23 cellular contexts compared by ENCODE assay signal in the genomic region with DNA sequence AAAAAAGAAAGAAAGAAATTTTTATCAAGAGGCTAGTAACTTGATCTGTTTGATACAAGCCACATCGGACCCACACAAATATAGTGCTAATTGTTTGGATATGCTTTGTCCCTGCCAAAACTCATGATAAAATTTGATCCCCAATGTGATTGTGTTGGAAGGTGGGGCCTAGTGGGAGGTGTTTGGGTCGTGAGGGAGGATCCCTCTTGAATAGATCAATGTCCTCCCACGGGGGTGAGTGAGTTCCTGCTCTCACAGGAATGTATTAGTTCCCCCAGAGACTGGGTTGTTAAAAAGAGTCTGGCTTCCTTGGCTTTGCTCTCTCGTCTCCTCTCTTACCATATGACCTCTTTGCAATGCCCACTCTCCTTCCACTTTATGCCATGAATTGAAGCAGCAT.
"Had no signal": no experiment of that assay in that cellular context is flagged by ENCODE, and none has a peak within 500 bp of the region (broad histone marks: within the 10 kb centered on the region; RNA-seq: fewer than 3 reads in every experiment).

No MANE protein-coding gene starts in this region.

- H3K27me3 ChIP-seq: testis, thyroid gland, upper lobe of left lung, uterus, vagina had no signal

- DNase-seq: stimulated activated CD4-positive, alpha-beta T cell treated with anti-CD3 and anti-CD28 coated beads, Interleukin-4, amount 100 ng/mL, for 1 hour; stimulated activated CD4-positive, alpha-beta T cell treated with anti-CD3 and anti-CD28 coated beads, Interleukin-4, amount 100 ng/mL, for 24 hours; stimulated activated CD4-positive, alpha-beta T cell treated with anti-CD3 and anti-CD28 coated beads, Interleukin-4, amount 100 ng/mL, for 4 hours; stimulated activated CD8-positive, alpha-beta memory T cell treated with anti-CD3 and anti-CD28 coated beads, Interleukin-4, amount 100 ng/mL, for 48 hours; stimulated activated naive B cell treated with anti-CD40 and anti-IgM and Interleukin-4, amounts not matched to agents 10 μg/mL and 1 μg/mL and 100 μg/mL, for 72 hours; stimulated activated naive CD4-positive, alpha-beta T cell; stimulated activated naive CD4-positive, alpha-beta T cell treated with Interleukin-2 at 50 U/mL for 16 hours; stimulated activated naive CD8-positive, alpha-beta T cell treated with anti-CD3 and anti-CD28 coated beads, Interleukin-15, amount 100 ng/mL, for 72 hours; stimulated activated naive CD8-positive, alpha-beta T cell treated with anti-CD3 and anti-CD28 coated beads, Interleukin-15, Interleukin-2, amounts not matched to agents 100 U/mL and 50 U/mL, for 24 hours; stomach; substantia nigra; testis; thyroid gland; tibial artery; transverse colon; trophoblast cell; upper lobe of left lung; upper lobe of right lung; uterus had no signal

- H3K27ac ChIP-seq: stomach, suprapubic skin, testis, thoracic aorta, thyroid gland, tibial artery, tibial nerve, transverse colon, upper lobe of left lung, upper lobe of right lung, uterus, vagina had no signal

- H3K4me1 ChIP-seq: stomach, suprapubic skin, testis, thyroid gland, tibial artery, tibial nerve, transverse colon, upper lobe of left lung, upper lobe of right lung, uterus, vagina had no signal

- H3K4me3 ChIP-seq: stomach, suprapubic skin, testis, thoracic aorta, thyroid gland, tibial artery, tibial nerve, transverse colon, upper lobe of left lung, upper lobe of right lung, uterus, vagina had no signal

- H3K9me3 ChIP-seq: suprapubic skin, testis, thoracic aorta, thyroid gland, transverse colon, upper lobe of right lung, uterus, vagina had no signal

- H3K36me3 ChIP-seq: stomach, suprapubic skin, thoracic aorta, thyroid gland, tibial artery, tibial nerve, transverse colon, upper lobe of left lung, upper lobe of right lung, uterus, vagina had no signal
